25 cellular contexts compared by ENCODE assay signal in the genomic region with DNA sequence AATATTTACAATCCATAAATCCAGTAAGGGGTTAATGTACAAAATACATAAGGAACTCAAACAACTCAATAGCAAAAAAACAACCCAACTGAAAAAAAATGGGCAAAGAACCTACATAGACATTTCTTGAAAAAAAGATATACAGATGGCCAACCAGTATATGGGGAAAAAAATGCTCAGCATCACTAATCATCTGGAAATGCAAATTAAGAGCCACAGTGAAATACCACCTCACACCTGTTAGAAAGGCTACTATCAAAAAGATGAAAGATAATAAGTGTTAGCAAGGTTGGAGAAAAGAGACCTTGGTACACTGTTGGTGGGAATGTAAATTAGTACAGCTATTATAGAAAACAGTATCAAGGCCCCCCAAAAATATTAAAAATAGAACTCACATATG. TPM values are rescaled to one million over a fixed set of nuclear protein-coding genes. Genes with fewer than 3 reads are reported as not detected.
DNase-seq lines count a peak whose midpoint lies in the region; ATAC-seq and TF ChIP-seq lines count a peak whose summit lies in the region.
"Had no signal": no experiment of that assay in that cellular context is flagged by ENCODE, and none has a peak within 500 bp of the region (broad histone marks: within the 10 kb centered on the region; RNA-seq: fewer than 3 reads in every experiment).

No MANE protein-coding gene starts in this region.

- TF ChIP-seq CTCF in mucosa of descending colon (IDR thresholded peaks at IDR 0.05) (no peak), GM13977 (IDR thresholded peaks at IDR 0.05; ENCODE audit: extremely low read depth, insufficient read depth, missing control alignments) (no peak)

- in situ Hi-C loops in GM13977 (cut with MboI; ENCODE audit: low pct_unique_long_range_greater_than_20kb, low sequenced_read_pairs, unreplicated experiment), result no loop called here

- ATAC-seq in HG02610 (IDR thresholded peaks at IDR 0.05; ENCODE audit: unreplicated experiment) (peak; percentile 58), mucosa of descending colon (no peak)
- ATAC-seq: natural killer cell treated with Interleukin-12 subunit alpha and Interleukin-12 subunit beta and Interleukin-15 and Interleukin-18, amount 100 ng/mL, for 72 hours had no signal

- H3K4me3 ChIP-seq in mucosa of descending colon, result no peak overlapping the region
- H3K4me3 ChIP-seq: breast epithelium, stomach, thyroid gland, vagina had no signal

- intact Hi-C loops in mucosa of descending colon (cut with DNase I, micrococcal nuclease), result no loop called here

- no peaks in the 10 kb centered on the region for H3K4me1 ChIP-seq in mucosa of descending colon (ENCODE audit: low read depth)
- H3K4me1 ChIP-seq: breast epithelium, vagina had no signal

- H3K9me3 ChIP-seq in mucosa of descending colon, result no peaks in the 10 kb centered on the region
- H3K9me3 ChIP-seq: breast epithelium, stomach, thyroid gland, vagina had no signal

- H3K36me3 ChIP-seq in mucosa of descending colon (ENCODE audit: low read depth), result no peaks in the 10 kb centered on the region
- H3K36me3 ChIP-seq: breast epithelium, stomach, thyroid gland, vagina had no signal

- DNase-seq in NCI-H1694 treated with DMSO at 0.1 percent for 48 hours (lab: John Stamatoyannopoulos, UW) (peak; percentile 4), NCI-H1694 (lab: John Stamatoyannopoulos, UW) (no peak), NCI-H2171 treated with DMSO at 0.1 percent for 48 hours (lab: John Stamatoyannopoulos, UW) (peak; percentile 80), mucosa of descending colon (no peak), GM13977 (ENCODE audit: low spot score) (no peak), DMS153 (lab: John Stamatoyannopoulos, UW) (no peak), NCI-H526 treated with DMSO at 0.1 percent for 48 hours (lab: John Stamatoyannopoulos, UW) (no peak)
- DNase-seq: activated CD4-positive, alpha-beta T cell treated with anti-CD3 and anti-CD28 coated beads, Interleukin-2, amount 50 U/mL, for 4 hours; activated naive CD4-positive, alpha-beta T cell treated with anti-CD3 and anti-CD28 coated beads, Interleukin-2, amount 50 U/mL, for 16 hours; CD4-positive, alpha-beta T cell; glutamatergic neuron; IMR-90; islet precursor cell; midbrain; NCI-H1105; NCI-H2029; NCI-H2227 treated with DMSO at 0.1 percent for 48 hours; RPMI8226; stomach; T-helper 1 cell; thyroid gland had no signal

RNA-seq across cellular contexts. Expression of a gene that starts 14.6 kb away (rescaled TPM):
- total RNA-seq in mucosa of descending colon, result 1 to 10 TPM; 3.5 to 8.6 (median 5.0) TPM

Comparison
In these comparisons a context has a peak if more than half of its experiments do, and no peak if none do; other contexts are left out.
1. DNase-seq: peak in NCI-H1694 treated with DMSO at 0.1 percent for 48 hours (single experiment) and NCI-H2171 treated with DMSO at 0.1 percent for 48 hours (single experiment); none in NCI-H1694 (single experiment), mucosa of descending colon (0 of 3), GM13977 (single experiment), DMS153 (single experiment) and NCI-H526 treated with DMSO at 0.1 percent for 48 hours (single experiment).